Comparison of ENCODE assay signal across 26 cellular contexts in genomic region chr5:2797160-2797559, GRCh38. TPM values are rescaled to one million over a fixed set of nuclear protein-coding genes. Genes with fewer than 3 reads are reported as not detected.
DNase-seq lines count a peak whose midpoint lies in the region; ATAC-seq and TF ChIP-seq lines count a peak whose summit lies in the region.
"Had no signal": no experiment of that assay in that cellular context is flagged by ENCODE, and none has a peak within 500 bp of the region (broad histone marks: within the 10 kb centered on the region; RNA-seq: fewer than 3 reads in every experiment).

No MANE protein-coding gene starts in this region.

- no peak for TF ChIP-seq CTCF in tibial nerve (IDR thresholded peaks at IDR 0.05)

- H2AK5ac ChIP-seq in trophoblast cell (ENCODE audit: low read length) = peak overlapping the region; percentile 62

- H2AFZ ChIP-seq in trophoblast cell (ENCODE audit: insufficient read depth, low read length, poor library complexity) = no peak overlapping the region

- H3K9ac ChIP-seq in trophoblast cell (ENCODE audit: low read length) = no peak overlapping the region

- no peak for ATAC-seq in GM21515 (IDR thresholded peaks at IDR 0.05; ENCODE audit: unreplicated experiment)
- ATAC-seq in HG03342 (IDR thresholded peaks at IDR 0.05; ENCODE audit: unreplicated experiment) = no peak
- ATAC-seq: activated CD8-positive, alpha-beta memory T cell treated with anti-CD3 and anti-CD28 coated beads, Interleukin-2, amount 10 ng/mL, durations not matched to agents 7 days and 5 days; activated T-cell treated with anti-CD3 and anti-CD28 coated beads, Interleukin-2, amount 50 U/mL, for 72 hours; GM12878; heart left ventricle; Right ventricle myocardium inferior had no signal

- H3K9me3 ChIP-seq in trophoblast cell (ENCODE audit: insufficient read depth, low read depth, low read length) = no peaks in the 10 kb centered on the region
- H3K9me3 ChIP-seq in tibial nerve = peaks cover 0 to 6% (median 0%) of the 10 kb centered on the region in 4 donors
- H3K9me3 ChIP-seq: sigmoid colon, thyroid gland had no signal

- H3K27ac ChIP-seq in trophoblast cell (ENCODE audit: low read depth, low read length) = no peak overlapping the region
- H3K27ac ChIP-seq in tibial nerve = no peak overlapping the region
- H3K27ac ChIP-seq: heart left ventricle, sigmoid colon, thyroid gland, VCaP had no signal

- H3K79me1 ChIP-seq in trophoblast cell (ENCODE audit: low read length) = no peaks in the 10 kb centered on the region

- no peak overlapping the region for H2BK120ac ChIP-seq in trophoblast cell (ENCODE audit: insufficient read depth, low read length, poor library complexity)

- H3K4me2 ChIP-seq in trophoblast cell (ENCODE audit: low read length) = no peak overlapping the region

- H3K27me3 ChIP-seq in trophoblast cell (ENCODE audit: insufficient read depth, low read length) (no peaks in the 10 kb centered on the region), tibial nerve (no peaks in the 10 kb centered on the region)
- H3K27me3 ChIP-seq: thyroid gland had no signal

- TF ChIP-seq POLR2A in tibial nerve (IDR thresholded peaks at IDR 0.05) = no peak

- no peak overlapping the region for H2BK5ac ChIP-seq in trophoblast cell (ENCODE audit: low read depth, low read length, poor library complexity)

- H4K8ac ChIP-seq in trophoblast cell (ENCODE audit: low read depth, low read length) = no peak overlapping the region

- WGBS in trophoblast cell (ENCODE audit: extremely low coverage, insufficient coverage, insufficient read length) = no CpG with 5 or more reads among the region's 3 CpGs
- WGBS in tibial nerve, 2 donors = 52 to 76% methylated on average over 3 of the region's 3 CpGs

- H3K79me2 ChIP-seq in trophoblast cell (ENCODE audit: control insufficient read depth, insufficient read depth, low read length, poor library complexity) = no peaks in the 10 kb centered on the region

- H3K4me1 ChIP-seq in trophoblast cell (ENCODE audit: control insufficient read depth in 1 of 2, insufficient read depth in 2 of 2, low read length in 2 of 2) = no peaks in the 10 kb centered on the region
- no peaks in the 10 kb centered on the region for H3K4me1 ChIP-seq in tibial nerve
- H3K4me1 ChIP-seq: heart left ventricle, sigmoid colon, thyroid gland had no signal

- H3K36me3 ChIP-seq in trophoblast cell (ENCODE audit: control insufficient read depth in 1 of 2, insufficient read depth in 2 of 2, low read length in 2 of 2) = no peaks in the 10 kb centered on the region
- H3K36me3 ChIP-seq in tibial nerve = no peaks in the 10 kb centered on the region
- H3K36me3 ChIP-seq: heart left ventricle, sigmoid colon, thyroid gland had no signal

- H4K91ac ChIP-seq in trophoblast cell (ENCODE audit: low read depth, low read length) = no peak overlapping the region

- no peak overlapping the region for H3K18ac ChIP-seq in trophoblast cell (ENCODE audit: low read length)

- no peak overlapping the region for H3K4ac ChIP-seq in trophoblast cell (ENCODE audit: low read depth, low read length)

- no peak overlapping the region for H2BK12ac ChIP-seq in trophoblast cell (ENCODE audit: low read length)

- no peak overlapping the region for H3K23ac ChIP-seq in trophoblast cell (ENCODE audit: low read length)

- peak; percentile 22 for DNase-seq in NCI-H1092 (lab: John Stamatoyannopoulos, UW)
- peak; percentile 71 for DNase-seq in NCI-H2029 (lab: John Stamatoyannopoulos, UW)
- peak; percentile 53 to 87 for DNase-seq in NCI-H526 (lab: John Stamatoyannopoulos, UW)
- no peak for DNase-seq in trophoblast cell
- no peak for DNase-seq in tibial nerve (ENCODE audit: low spot score in 2 of 2)
- DNase-seq: activated CD4-positive, alpha-beta T cell treated with anti-CD3 and anti-CD28 coated beads for 48 hours; activated CD8-positive, alpha-beta memory T cell treated with anti-CD3 and anti-CD28 coated beads, Interleukin-2, amount 10 ng/mL, durations not matched to agents 7 days and 5 days; activated naive CD4-positive, alpha-beta T cell treated with anti-CD3 and anti-CD28 coated beads for 36 hours; activated T-cell treated with anti-CD3 and anti-CD28 coated beads, Interleukin-2, amount 50 U/mL, for 72 hours; CD4-positive, alpha-beta T cell; effector memory CD4-positive, alpha-beta T cell; erythroblast; foreskin fibroblast; heart left ventricle; kidney glomerular epithelial cell; NCI-H446 treated with DMSO at 0.1 percent for 48 hours; posterior cingulate gyrus; sigmoid colon; stimulated activated CD4-positive, alpha-beta T cell treated with anti-CD3 and anti-CD28 coated beads, Interleukin-15, amount 100 ng/mL, for 24 hours; thyroid gland had no signal

- no peak overlapping the region for H4K12ac ChIP-seq in trophoblast cell (ENCODE audit: low read depth, low read length)

- TF ChIP-seq EP300 in tibial nerve (IDR thresholded peaks at IDR 0.05) = no peak

- no peak overlapping the region for H3K4me3 ChIP-seq in trophoblast cell (ENCODE audit: low read depth, low read length)
- H3K4me3 ChIP-seq in tibial nerve = no peak overlapping the region
- H3K4me3 ChIP-seq: GM12878, heart left ventricle, sigmoid colon, thyroid gland had no signal

- H3K14ac ChIP-seq in trophoblast cell (ENCODE audit: low read length) = no peak overlapping the region

RNA-seq across cellular contexts. Expression of gene IRX2, which starts 45.7 kb away (rescaled TPM):
- 10.2 and 10.7 TPM in 2 replicates for polyA plus RNA-seq in trophoblast cell (2013)
- not detected for total RNA-seq in tibial nerve
- total RNA-seq: activated CD8-positive, alpha-beta memory T cell treated with anti-CD3 and anti-CD28 coated beads, Interleukin-2, amount 10 ng/mL, durations not matched to agents 7 days and 5 days; activated naive CD4-positive, alpha-beta T cell treated with anti-CD3 and anti-CD28 coated beads for 36 hours; activated T-cell treated with anti-CD3 and anti-CD28 coated beads, Interleukin-2, amount 50 U/mL, for 72 hours; CD4-positive, alpha-beta T cell; GM12878; H4; sigmoid colon had no signal
- polyA plus RNA-seq: GM12878 had no signal

Comparison
In these comparisons a context has a peak if more than half of its experiments do, and no peak if none do; other contexts are left out.
1. DNase-seq: peak in NCI-H1092 (single experiment), NCI-H2029 (single experiment) and NCI-H526 (2 of 2); none in trophoblast cell (0 of 2) and tibial nerve (0 of 2).